In genomic region chr6:43267619-43268347, GRCh38 we compare ENCODE assay signal across 1 cellular context.
TF ChIP-seq lines count a peak whose summit lies in the region.

No MANE protein-coding gene starts in this region.

TF ChIP-seq in HepG2, 621 proteins besides CTCF, POLR2A, EP300 and RAD21 (continued from another document and continues in another):
- TF ChIP-seq ZBED4 (CRISPR knock-in tag; IDR thresholded peaks at IDR 0.05; ENCODE audit: borderline replicate concordance) (peak; percentile 95), ZNF280B (CRISPR knock-in tag; IDR thresholded peaks at IDR 0.05; ENCODE audit: borderline replicate concordance) (peak; percentile 98), NCOA5 (CRISPR knock-in tag; IDR thresholded peaks at IDR 0.05) (no peak), MYC (CRISPR knock-in tag; IDR thresholded peaks at IDR 0.05; ENCODE audit: borderline replicate concordance) (peak; percentile 100), HNF1B (CRISPR knock-in tag; IDR thresholded peaks at IDR 0.05) (peak; percentile 99), ZNF275 (CRISPR knock-in tag; IDR thresholded peaks at IDR 0.05; ENCODE audit: borderline replicate concordance) (peak; percentile 98; the same call in 1 of the 2 replicates), ZBTB46 (CRISPR knock-in tag; IDR thresholded peaks at IDR 0.05; ENCODE audit: borderline replicate concordance) (peak; percentile 95; the same call in 1 of the 2 replicates), ZNF350 (CRISPR knock-in tag; IDR thresholded peaks at IDR 0.05; ENCODE audit: borderline replicate concordance, low read depth) (peak; percentile 100), MED13 (CRISPR knock-in tag; IDR thresholded peaks at IDR 0.05) (peak; percentile 99), ARHGAP35 (CRISPR knock-in tag; IDR thresholded peaks at IDR 0.05; ENCODE audit: borderline replicate concordance) (peak; percentile 92), SYNCRIP (IDR thresholded peaks at IDR 0.05; ENCODE audit: insufficient read depth, low read depth, low read length) (no peak), ZNF546 (CRISPR knock-in tag; conservative IDR thresholded peaks at IDR 0.05) (peak; percentile 86), ZNF556 (CRISPR knock-in tag; IDR thresholded peaks at IDR 0.05; ENCODE audit: borderline replicate concordance) (peak; percentile 98), XRCC5 (optimal IDR thresholded peaks at IDR 0.05; ENCODE audit: low read length) (peak; percentile 96), RBFOX2 (IDR thresholded peaks at IDR 0.05; ENCODE audit: low read depth, low read length) (0 out of 2 replicates have a peak, but pooled peaks have one; percentile 15), THAP7 (CRISPR knock-in tag; IDR thresholded peaks at IDR 0.05) (peak; percentile 88; the same call in 1 of the 2 replicates), ZNF737 (CRISPR knock-in tag; IDR thresholded peaks at IDR 0.05; ENCODE audit: borderline replicate concordance) (no peak), FOXO4 (CRISPR knock-in tag; conservative IDR thresholded peaks at IDR 0.05) (0 out of 2 replicates have a peak, but pooled peaks have one; percentile 27), YEATS2 (CRISPR knock-in tag; IDR thresholded peaks at IDR 0.05; ENCODE audit: borderline replicate concordance) (peak; percentile 84; the same call in 1 of the 2 replicates), ZNF382 (CRISPR knock-in tag; IDR thresholded peaks at IDR 0.05; ENCODE audit: borderline replicate concordance) (no peak), PATZ1 (CRISPR knock-in tag; IDR thresholded peaks at IDR 0.05) (peak; percentile 100), MBD4 (IDR thresholded peaks at IDR 0.05; ENCODE audit: borderline replicate concordance, low read length) (no peak), MEIS2 (CRISPR knock-in tag; IDR thresholded peaks at IDR 0.05) (peak; percentile 97), ZXDC (CRISPR knock-in tag; IDR thresholded peaks at IDR 0.05) (peak; percentile 86), RXRA (CRISPR knock-in tag; IDR thresholded peaks at IDR 0.05) (peak; percentile 100), CHD4 (IDR thresholded peaks at IDR 0.05; ENCODE audit: borderline replicate concordance, low read length) (no peak), UBTF (CRISPR knock-in tag; IDR thresholded peaks at IDR 0.05) (peak; percentile 95), IRF1 (CRISPR knock-in tag; IDR thresholded peaks at IDR 0.05; ENCODE audit: low read depth) (no peak), SCMH1 (CRISPR knock-in tag; IDR thresholded peaks at IDR 0.05; ENCODE audit: borderline replicate concordance) (no peak), WIZ (CRISPR knock-in tag; IDR thresholded peaks at IDR 0.05) (peak; percentile 88), SKI (IDR thresholded peaks at IDR 0.05; ENCODE audit: partially characterized antibody) (peak; percentile 100), NONO (IDR thresholded peaks at IDR 0.05) (no peak), NONO (CRISPR knock-in tag; conservative IDR thresholded peaks at IDR 0.05) (peak; percentile 100), KLF9 (CRISPR knock-in tag; IDR thresholded peaks at IDR 0.05; ENCODE audit: low read depth) (peak; percentile 73), ATF4 (CRISPR knock-in tag; IDR thresholded peaks at IDR 0.05) (peak in 1 of 2 experiments; percentile 93; a peak in 2 of 4 replicates)
